In the genomic region with DNA sequence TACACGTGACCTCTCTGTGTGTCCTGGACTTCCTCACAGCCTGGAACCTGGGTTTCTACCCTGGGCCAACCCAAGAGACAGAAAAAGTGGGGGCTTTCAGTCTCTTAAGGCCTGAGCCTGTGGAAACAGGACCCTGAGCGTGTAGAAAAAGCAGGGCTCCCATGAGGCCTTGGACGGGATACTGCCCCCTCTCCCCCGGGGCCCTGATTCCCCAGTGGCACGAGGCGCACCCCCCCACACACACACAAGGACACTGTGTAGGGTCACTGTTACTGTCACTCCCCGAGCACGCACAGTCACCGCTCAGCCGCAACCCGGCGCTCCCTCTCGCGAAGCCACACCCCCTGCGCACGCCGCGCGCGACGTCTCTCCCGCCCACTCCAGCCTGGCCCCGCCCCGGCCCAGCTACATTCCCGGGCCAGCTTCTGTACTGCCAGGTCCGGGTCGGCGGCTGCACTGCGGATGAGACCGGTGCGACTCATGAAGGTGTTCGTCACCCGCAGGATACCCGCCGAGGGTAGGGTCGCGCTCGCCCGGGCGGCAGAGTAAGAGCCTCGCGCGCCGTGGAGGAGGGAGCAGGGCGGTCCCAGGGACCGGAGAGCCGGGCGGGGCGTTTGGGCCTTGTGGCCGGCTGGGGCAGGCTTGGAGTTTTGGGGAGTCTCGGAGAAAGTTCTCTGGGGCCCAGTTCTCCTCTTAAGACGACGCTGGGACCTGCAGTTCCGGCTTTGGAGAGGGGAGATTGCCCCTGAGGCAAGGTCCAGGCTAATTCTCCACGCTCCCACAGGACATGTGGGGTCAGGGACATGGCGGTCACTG, we compare ENCODE assay signal across 1 cellular context.
TF ChIP-seq lines count a peak whose summit lies in the region.

Gene GRHPR (plus strand): TSS at position 408 of the 816 bp plus-strand sequence. CDS start 55 bp downstream, at position 463.

TF ChIP-seq in HepG2, 621 proteins besides CTCF, POLR2A, EP300 and RAD21 (continued from another document and continues in another):
- TF ChIP-seq ZNF225 (CRISPR knock-in tag; IDR thresholded peaks at IDR 0.05) (peak; percentile 71; the same call in 1 of the 2 replicates), ZNF274 (CRISPR knock-in tag; IDR thresholded peaks at IDR 0.05) (peak; percentile 89), TOPORS (CRISPR knock-in tag; IDR thresholded peaks at IDR 0.05) (no peak), ZNF644 (CRISPR knock-in tag; IDR thresholded peaks at IDR 0.05; ENCODE audit: low read depth) (no peak), PRDM4 (CRISPR knock-in tag; IDR thresholded peaks at IDR 0.05; ENCODE audit: borderline replicate concordance) (no peak), ZNF790 (CRISPR knock-in tag; IDR thresholded peaks at IDR 0.05; ENCODE audit: borderline replicate concordance) (peak; percentile 90; the same call in 1 of the 2 replicates), ZNF318 (CRISPR knock-in tag; IDR thresholded peaks at IDR 0.05) (peak; percentile 72; the same call in 1 of the 2 replicates), HIVEP1 (CRISPR knock-in tag; IDR thresholded peaks at IDR 0.05) (no peak; the same call in 1 of the 2 replicates), HCFC1 (IDR thresholded peaks at IDR 0.05; ENCODE audit: low read depth, low read length) (no peak), HMGXB4 (CRISPR knock-in tag; IDR thresholded peaks at IDR 0.05; ENCODE audit: borderline replicate concordance in 1 of 2, low read depth in 1 of 2) (peak; percentile 76 to 93), ZSCAN22 (CRISPR knock-in tag; IDR thresholded peaks at IDR 0.05) (no peak), ZNF850 (CRISPR knock-in tag; conservative IDR thresholded peaks at IDR 0.05) (no peak), REL (CRISPR knock-in tag; conservative IDR thresholded peaks at IDR 0.05) (0 out of 2 replicates have a peak, but pooled peaks have one; percentile 68), ZNF432 (CRISPR knock-in tag; IDR thresholded peaks at IDR 0.05; ENCODE audit: borderline replicate concordance) (no peak), ZBTB37 (CRISPR knock-in tag; IDR thresholded peaks at IDR 0.05) (no peak), CREM (IDR thresholded peaks at IDR 0.05) (no peak), CREM (CRISPR knock-in tag; IDR thresholded peaks at IDR 0.05) (peak; percentile 32; the same call in 1 of the 2 replicates), ZNF343 (CRISPR knock-in tag; IDR thresholded peaks at IDR 0.05) (peak; percentile 91), ZNF597 (CRISPR knock-in tag; IDR thresholded peaks at IDR 0.05) (no peak), NFE2L1 (CRISPR knock-in tag; IDR thresholded peaks at IDR 0.05; ENCODE audit: borderline replicate concordance) (no peak), SATB2 (CRISPR knock-in tag; IDR thresholded peaks at IDR 0.05) (no peak; the same call in 1 of the 2 replicates), WIZ (CRISPR knock-in tag; IDR thresholded peaks at IDR 0.05) (no peak), ZNF431 (CRISPR knock-in tag; IDR thresholded peaks at IDR 0.05; ENCODE audit: borderline replicate concordance, low read depth) (peak; percentile 64; the same call in 1 of the 2 replicates), ZNF251 (CRISPR knock-in tag; IDR thresholded peaks at IDR 0.05) (no peak), PCBP1 (IDR thresholded peaks at IDR 0.05; ENCODE audit: borderline replicate concordance, low read depth, low read length) (0 out of 2 replicates have a peak, but pooled peaks have one; percentile 28), SIN3B (IDR thresholded peaks at IDR 0.05; ENCODE audit: low read length) (no peak), CEBPB (IDR thresholded peaks at IDR 0.05; ENCODE audit: borderline replicate concordance, low read depth, low read length) (no peak), REXO4 (CRISPR knock-in tag; IDR thresholded peaks at IDR 0.05; ENCODE audit: borderline replicate concordance) (0 out of 2 replicates have a peak, but pooled peaks have one; percentile 26), SP4 (CRISPR knock-in tag; IDR thresholded peaks at IDR 0.05) (peak; percentile 93)
- TF ChIP-seq, protein P1, sequence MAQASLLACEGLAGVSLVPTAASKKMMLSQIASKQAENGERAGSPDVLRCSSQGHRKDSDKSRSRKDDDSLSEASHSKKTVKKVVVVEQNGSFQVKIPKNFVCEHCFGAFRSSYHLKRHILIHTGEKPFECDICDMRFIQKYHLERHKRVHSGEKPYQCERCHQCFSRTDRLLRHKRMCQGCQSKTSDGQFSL (CRISPR knock-in tag; IDR thresholded peaks at IDR 0.05): peak; percentile 88
- TF ChIP-seq, protein P2, sequence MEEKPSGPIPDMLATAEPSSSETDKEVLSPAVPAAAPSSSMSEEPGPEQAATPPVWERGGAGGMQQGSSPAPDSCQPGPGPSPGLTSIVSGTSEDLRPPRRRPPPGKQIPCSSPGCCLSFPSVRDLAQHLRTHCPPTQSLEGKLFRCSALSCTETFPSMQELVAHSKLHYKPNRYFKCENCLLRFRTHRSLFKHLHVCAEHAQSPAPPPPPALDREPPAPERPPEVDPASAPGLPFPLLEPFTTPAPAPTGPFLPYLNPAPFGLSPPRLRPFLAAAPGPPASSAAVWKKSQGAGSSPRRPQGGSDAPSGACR (CRISPR knock-in tag; IDR thresholded peaks at IDR 0.05): peak; percentile 69; the same call in 1 of the 2 replicates
- TF ChIP-seq, protein P3, sequence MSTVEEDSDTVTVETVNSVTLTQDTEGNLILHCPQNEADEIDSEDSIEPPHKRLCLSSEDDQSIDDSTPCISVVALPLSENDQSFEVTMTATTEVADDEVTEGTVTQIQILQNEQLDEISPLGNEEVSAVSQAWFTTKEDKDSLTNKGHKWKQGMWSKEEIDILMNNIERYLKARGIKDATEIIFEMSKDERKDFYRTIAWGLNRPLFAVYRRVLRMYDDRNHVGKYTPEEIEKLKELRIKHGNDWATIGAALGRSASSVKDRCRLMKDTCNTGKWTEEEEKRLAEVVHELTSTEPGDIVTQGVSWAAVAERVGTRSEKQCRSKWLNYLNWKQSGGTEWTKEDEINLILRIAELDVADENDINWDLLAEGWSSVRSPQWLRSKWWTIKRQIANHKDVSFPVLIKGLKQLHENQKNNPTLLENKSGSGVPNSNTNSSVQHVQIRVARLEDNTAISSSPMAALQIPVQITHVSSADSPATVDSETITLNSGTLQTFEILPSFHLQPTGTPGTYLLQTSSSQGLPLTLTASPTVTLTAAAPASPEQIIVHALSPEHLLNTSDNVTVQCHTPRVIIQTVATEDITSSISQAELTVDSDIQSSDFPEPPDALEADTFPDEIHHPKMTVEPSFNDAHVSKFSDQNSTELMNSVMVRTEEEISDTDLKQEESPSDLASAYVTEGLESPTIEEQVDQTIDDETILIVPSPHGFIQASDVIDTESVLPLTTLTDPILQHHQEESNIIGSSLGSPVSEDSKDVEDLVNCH (CRISPR knock-in tag; IDR thresholded peaks at IDR 0.05): no peak; the same call in 1 of the 2 replicates
- TF ChIP-seq, protein P4, sequence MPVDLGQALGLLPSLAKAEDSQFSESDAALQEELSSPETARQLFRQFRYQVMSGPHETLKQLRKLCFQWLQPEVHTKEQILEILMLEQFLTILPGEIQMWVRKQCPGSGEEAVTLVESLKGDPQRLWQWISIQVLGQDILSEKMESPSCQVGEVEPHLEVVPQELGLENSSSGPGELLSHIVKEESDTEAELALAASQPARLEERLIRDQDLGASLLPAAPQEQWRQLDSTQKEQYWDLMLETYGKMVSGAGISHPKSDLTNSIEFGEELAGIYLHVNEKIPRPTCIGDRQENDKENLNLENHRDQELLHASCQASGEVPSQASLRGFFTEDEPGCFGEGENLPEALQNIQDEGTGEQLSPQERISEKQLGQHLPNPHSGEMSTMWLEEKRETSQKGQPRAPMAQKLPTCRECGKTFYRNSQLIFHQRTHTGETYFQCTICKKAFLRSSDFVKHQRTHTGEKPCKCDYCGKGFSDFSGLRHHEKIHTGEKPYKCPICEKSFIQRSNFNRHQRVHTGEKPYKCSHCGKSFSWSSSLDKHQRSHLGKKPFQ (CRISPR knock-in tag; IDR thresholded peaks at IDR 0.05; ENCODE audit: insufficient replicate concordance): no peak
